ENCODE assay signal across 1 cellular context in genomic region chr1:1013922-1014617, GRCh38.
TF ChIP-seq lines count a peak whose summit lies in the region.

No MANE protein-coding gene starts in this region.

TF ChIP-seq in HepG2, 621 proteins besides CTCF, POLR2A, EP300 and RAD21 (continued from another document):
- TF ChIP-seq ZNF687 (CRISPR knock-in tag; IDR thresholded peaks at IDR 0.05), result peak; percentile 62; the same call in 1 of the 2 replicates
- peak; percentile 53; the same call in 1 of the 2 replicates for TF ChIP-seq ZFY (CRISPR knock-in tag; IDR thresholded peaks at IDR 0.05)
- no peak for TF ChIP-seq RERE (CRISPR knock-in tag; IDR thresholded peaks at IDR 0.05; ENCODE audit: low read depth)
- 0 out of 2 replicates have a peak, but pooled peaks have one; percentile 34 for TF ChIP-seq ZBTB10 (CRISPR knock-in tag; IDR thresholded peaks at IDR 0.05; ENCODE audit: borderline replicate concordance)
- TF ChIP-seq CBX2 (IDR thresholded peaks at IDR 0.05; ENCODE audit: low read depth, low read length), result no peak
- no peak for TF ChIP-seq CBX2 (CRISPR knock-in tag; IDR thresholded peaks at IDR 0.05; ENCODE audit: low read depth)
- TF ChIP-seq SALL1 (CRISPR knock-in tag; IDR thresholded peaks at IDR 0.05), result no peak; the same call in 1 of the 2 replicates
- no peak for TF ChIP-seq FOXO4 (CRISPR knock-in tag; conservative IDR thresholded peaks at IDR 0.05)
- TF ChIP-seq HNF1B (CRISPR knock-in tag; IDR thresholded peaks at IDR 0.05), result 0 out of 2 replicates have a peak, but pooled peaks have one; percentile 3
- 0 out of 2 replicates have a peak, but pooled peaks have one; percentile 47 for TF ChIP-seq BCL3 (CRISPR knock-in tag; IDR thresholded peaks at IDR 0.05)
- no peak for TF ChIP-seq TGIF2 (CRISPR knock-in tag; IDR thresholded peaks at IDR 0.05)
- peak; percentile 30; the same call in 1 of the 2 replicates for TF ChIP-seq FOXP4 (CRISPR knock-in tag; IDR thresholded peaks at IDR 0.05)
- peak; percentile 63; the same call in 1 of the 2 replicates for TF ChIP-seq ZBTB38 (CRISPR knock-in tag; IDR thresholded peaks at IDR 0.05)
- peak; percentile 18 for TF ChIP-seq XRCC5 (optimal IDR thresholded peaks at IDR 0.05; ENCODE audit: low read length)
- no peak for TF ChIP-seq ZNF556 (CRISPR knock-in tag; IDR thresholded peaks at IDR 0.05; ENCODE audit: borderline replicate concordance)
- no peak for TF ChIP-seq ZFP36L2 (CRISPR knock-in tag; IDR thresholded peaks at IDR 0.05)
- TF ChIP-seq REXO4 (CRISPR knock-in tag; IDR thresholded peaks at IDR 0.05; ENCODE audit: borderline replicate concordance), result no peak
- no peak for TF ChIP-seq AKAP8 (CRISPR knock-in tag; IDR thresholded peaks at IDR 0.05)
